ENCODE assay signal across 1 cellular context in the genomic region with DNA sequence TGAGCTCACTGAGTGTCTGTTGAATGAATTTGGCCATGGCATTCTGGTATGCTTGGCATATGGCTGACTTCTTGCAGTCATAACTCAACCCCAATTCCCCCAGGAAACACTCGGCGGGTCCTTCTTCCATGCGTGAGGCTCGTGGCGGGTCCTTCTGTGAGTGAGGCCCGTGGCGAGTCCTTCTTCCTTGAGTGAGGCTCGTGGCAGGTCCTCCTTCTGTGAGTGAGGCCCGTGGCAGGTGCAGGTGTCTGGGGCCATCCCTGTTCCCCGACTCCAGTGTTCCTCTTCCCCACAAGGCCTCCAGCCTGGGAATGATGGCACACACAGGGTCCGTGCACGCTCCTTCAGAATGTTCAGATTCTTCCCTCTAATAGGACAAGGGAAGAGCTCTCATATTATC.
TF ChIP-seq lines count a peak whose summit lies in the region.

No MANE protein-coding gene starts in this region.

TF ChIP-seq in GM23338, 12 proteins besides CTCF, POLR2A, EP300 and RAD21 (continued from another document):
- TF ChIP-seq, protein P1, sequence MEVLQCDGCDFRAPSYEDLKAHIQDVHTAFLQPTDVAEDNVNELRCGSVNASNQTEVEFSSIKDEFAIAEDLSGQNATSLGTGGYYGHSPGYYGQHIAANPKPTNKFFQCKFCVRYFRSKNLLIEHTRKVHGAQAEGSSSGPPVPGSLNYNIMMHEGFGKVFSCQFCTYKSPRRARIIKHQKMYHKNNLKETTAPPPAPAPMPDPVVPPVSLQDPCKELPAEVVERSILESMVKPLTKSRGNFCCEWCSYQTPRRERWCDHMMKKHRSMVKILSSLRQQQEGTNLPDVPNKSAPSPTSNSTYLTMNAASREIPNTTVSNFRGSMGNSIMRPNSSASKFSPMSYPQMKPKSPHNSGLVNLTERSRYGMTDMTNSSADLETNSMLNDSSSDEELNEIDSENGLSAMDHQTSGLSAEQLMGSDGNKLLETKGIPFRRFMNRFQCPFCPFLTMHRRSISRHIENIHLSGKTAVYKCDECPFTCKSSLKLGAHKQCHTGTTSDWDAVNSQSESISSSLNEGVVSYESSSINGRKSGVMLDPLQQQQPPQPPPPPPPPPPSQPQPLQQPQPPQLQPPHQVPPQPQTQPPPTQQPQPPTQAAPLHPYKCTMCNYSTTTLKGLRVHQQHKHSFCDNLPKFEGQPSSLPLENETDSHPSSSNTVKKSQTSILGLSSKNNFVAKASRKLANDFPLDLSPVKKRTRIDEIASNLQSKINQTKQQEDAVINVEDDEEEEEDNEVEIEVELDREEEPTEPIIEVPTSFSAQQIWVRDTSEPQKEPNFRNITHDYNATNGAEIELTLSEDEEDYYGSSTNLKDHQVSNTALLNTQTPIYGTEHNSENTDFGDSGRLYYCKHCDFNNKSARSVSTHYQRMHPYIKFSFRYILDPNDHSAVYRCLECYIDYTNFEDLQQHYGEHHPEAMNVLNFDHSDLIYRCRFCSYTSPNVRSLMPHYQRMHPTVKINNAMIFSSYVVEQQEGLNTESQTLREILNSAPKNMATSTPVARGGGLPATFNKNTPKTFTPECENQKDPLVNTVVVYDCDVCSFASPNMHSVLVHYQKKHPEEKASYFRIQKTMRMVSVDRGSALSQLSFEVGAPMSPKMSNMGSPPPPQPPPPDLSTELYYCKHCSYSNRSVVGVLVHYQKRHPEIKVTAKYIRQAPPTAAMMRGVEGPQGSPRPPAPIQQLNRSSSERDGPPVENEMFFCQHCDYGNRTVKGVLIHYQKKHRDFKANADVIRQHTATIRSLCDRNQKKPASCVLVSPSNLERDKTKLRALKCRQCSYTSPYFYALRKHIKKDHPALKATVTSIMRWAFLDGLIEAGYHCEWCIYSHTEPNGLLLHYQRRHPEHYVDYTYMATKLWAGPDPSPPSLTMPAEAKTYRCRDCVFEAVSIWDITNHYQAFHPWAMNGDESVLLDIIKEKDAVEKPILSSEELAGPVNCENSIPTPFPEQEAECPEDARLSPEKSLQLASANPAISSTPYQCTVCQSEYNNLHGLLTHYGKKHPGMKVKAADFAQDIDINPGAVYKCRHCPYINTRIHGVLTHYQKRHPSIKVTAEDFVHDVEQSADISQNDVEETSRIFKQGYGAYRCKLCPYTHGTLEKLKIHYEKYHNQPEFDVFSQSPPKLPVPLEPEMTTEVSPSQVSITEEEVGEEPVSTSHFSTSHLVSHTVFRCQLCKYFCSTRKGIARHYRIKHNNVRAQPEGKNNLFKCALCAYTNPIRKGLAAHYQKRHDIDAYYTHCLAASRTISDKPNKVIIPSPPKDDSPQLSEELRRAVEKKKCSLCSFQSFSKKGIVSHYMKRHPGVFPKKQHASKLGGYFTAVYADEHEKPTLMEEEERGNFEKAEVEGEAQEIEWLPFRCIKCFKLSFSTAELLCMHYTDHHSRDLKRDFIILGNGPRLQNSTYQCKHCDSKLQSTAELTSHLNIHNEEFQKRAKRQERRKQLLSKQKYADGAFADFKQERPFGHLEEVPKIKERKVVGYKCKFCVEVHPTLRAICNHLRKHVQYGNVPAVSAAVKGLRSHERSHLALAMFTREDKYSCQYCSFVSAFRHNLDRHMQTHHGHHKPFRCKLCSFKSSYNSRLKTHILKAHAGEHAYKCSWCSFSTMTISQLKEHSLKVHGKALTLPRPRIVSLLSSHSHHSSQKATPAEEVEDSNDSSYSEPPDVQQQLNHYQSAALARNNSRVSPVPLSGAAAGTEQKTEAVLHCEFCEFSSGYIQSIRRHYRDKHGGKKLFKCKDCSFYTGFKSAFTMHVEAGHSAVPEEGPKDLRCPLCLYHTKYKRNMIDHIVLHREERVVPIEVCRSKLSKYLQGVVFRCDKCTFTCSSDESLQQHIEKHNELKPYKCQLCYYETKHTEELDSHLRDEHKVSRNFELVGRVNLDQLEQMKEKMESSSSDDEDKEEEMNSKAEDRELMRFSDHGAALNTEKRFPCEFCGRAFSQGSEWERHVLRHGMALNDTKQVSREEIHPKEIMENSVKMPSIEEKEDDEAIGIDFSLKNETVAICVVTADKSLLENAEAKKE (CRISPR knock-in tag; IDR thresholded peaks at IDR 0.05) = no peak
- no peak for TF ChIP-seq ZNF331 (CRISPR knock-in tag; IDR thresholded peaks at IDR 0.05; ENCODE audit: low read depth)
TF ChIP-seq in GM23338: peak in this region for 0.
